In the genomic region with DNA sequence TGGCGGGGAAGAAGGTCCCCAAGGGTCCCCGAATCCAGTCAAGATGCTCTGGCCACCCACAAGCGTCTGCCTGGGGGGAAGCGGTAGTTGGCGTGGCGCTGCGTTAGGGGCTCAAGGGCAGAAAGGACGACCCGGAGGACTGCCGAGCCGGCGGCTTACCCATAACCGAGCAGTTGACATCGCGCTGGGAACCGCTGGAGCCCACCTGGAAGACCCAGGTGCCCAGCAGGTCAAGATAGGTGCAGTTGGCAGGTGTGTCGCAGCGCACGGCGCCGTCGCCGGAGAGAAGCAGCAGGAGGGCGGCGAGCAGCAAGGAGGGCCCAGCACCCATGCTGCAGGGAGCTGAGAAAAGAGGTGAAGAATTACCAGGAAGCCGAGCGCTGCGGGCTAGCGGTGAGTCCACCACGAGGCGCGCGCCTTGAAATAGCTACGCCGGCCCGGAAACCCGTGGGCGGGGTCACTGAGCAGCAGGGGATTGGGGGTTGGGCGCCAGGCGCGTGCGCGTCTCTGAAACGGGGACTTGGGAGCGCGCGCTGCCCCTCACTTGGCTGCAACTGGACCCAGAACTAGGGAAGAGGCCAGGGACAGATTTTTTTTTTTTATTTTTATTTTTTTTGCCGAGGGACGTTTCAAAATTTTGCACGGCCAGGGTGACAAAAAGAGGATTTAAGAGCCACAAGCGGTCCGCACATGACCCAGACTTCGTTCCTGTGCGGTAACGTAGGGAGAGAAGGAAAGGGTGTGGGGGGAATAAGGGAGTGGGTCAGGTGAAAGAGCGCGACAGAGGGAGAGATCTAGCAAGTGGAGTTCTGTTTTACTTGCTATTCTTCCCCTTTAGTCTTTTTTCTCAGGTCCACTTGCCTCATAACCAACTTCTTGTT, we compare ENCODE assay signal across 8 cellular contexts. TPM values are rescaled to one million over a fixed set of nuclear protein-coding genes. Genes with fewer than 3 reads are reported as not detected.
DNase-seq lines count a peak whose midpoint lies in the region; ATAC-seq and TF ChIP-seq lines count a peak whose summit lies in the region.

Gene CTSC (minus strand): TSS at position 395 of the 881 bp plus-strand sequence. CDS start 64 bp downstream, at position 331.

- no peak for TF ChIP-seq CTCF in AG04449 (IDR thresholded peaks at IDR 0.05; ENCODE audit: insufficient read depth, low read length, missing control alignments)
- no peak for TF ChIP-seq CTCF in kidney epithelial cell (IDR thresholded peaks at IDR 0.05; ENCODE audit: insufficient read depth, low read length, poor library complexity, severe bottlenecking)

- H3K36me3 ChIP-seq in kidney epithelial cell (ENCODE audit: control insufficient read depth, insufficient read depth, low read length) = no peaks in the 10 kb centered on the region

- H3K36me3 Mint-ChIP-seq in central memory CD8-positive, alpha-beta T cell (ENCODE audit: insufficient read depth) = peaks cover 32% of the 10 kb centered on the region

- no peak for DNase-seq in AG04449 (ENCODE audit: low read depth, low spot score)
- peak; percentile 67 for DNase-seq in NCI-H345 (lab: John Stamatoyannopoulos, UW)
- DNase-seq in activated CD4-positive, CD25-positive, alpha-beta regulatory T cell treated with anti-CD3 and anti-CD28 coated beads, Interleukin-2, amount 50 U/mL, for 16 hours (ENCODE audit: low read depth, low spot score) = peak; percentile 83
- peak; percentile 86 to 89 for DNase-seq in central memory CD8-positive, alpha-beta T cell (ENCODE audit: low spot score in 2 of 2)
- DNase-seq in kidney epithelial cell (ENCODE audit: low read depth) = peak; percentile 61
- peak; percentile 89 to 92 for DNase-seq in stimulated activated CD4-positive, alpha-beta T cell treated with anti-CD3 and anti-CD28 coated beads, Interleukin-15, amount 100 ng/mL, for 48 hours (ENCODE audit: low read depth in 2 of 2)

- H3K9me3 Mint-ChIP-seq in central memory CD8-positive, alpha-beta T cell = no peaks in the 10 kb centered on the region

- H3K4me3 Mint-ChIP-seq in central memory CD8-positive, alpha-beta T cell = peak within 1 kb of the TSS; percentile 97

- H3K27me3 ChIP-seq in kidney epithelial cell (ENCODE audit: control insufficient read depth, insufficient read depth, low read length) = no peaks in the 10 kb centered on the region

- H3K27me3 Mint-ChIP-seq in central memory CD8-positive, alpha-beta T cell = no peaks in the 10 kb centered on the region

- H3K4me3 ChIP-seq in AG04449 (ENCODE audit: low read depth, low read length) = peak within 1 kb of the TSS; percentile 84
- peak within 1 kb of the TSS; percentile 64 for H3K4me3 ChIP-seq in kidney epithelial cell (ENCODE audit: low read depth, low read length)

- H3K4me1 Mint-ChIP-seq in central memory CD8-positive, alpha-beta T cell = peaks cover 60% of the 10 kb centered on the region

- POLR2A ChIA-PET in AG04449 (lab: Yijun Ruan, JAX) = no interaction called here

- ATAC-seq in GM18907 (IDR thresholded peaks at IDR 0.05; ENCODE audit: unreplicated experiment) (peak; percentile 91), HG03135 (IDR thresholded peaks at IDR 0.05; ENCODE audit: unreplicated experiment) (peak; percentile 91)
- peak; percentile 87 for ATAC-seq in central memory CD8-positive, alpha-beta T cell (replicated peaks; ENCODE audit: extremely low read depth, poor library complexity, severe bottlenecking)

- peak within 1 kb of the TSS; percentile 98 for H3K27ac Mint-ChIP-seq in central memory CD8-positive, alpha-beta T cell (ENCODE audit: low read depth)

- CTCF ChIA-PET in AG04449 (lab: Yijun Ruan, JAX) = interaction anchor here (0.9 to 2.0 kb wide), 2 partner anchors 190 to 205 kb away, joined by 3 to 5 read pairs; no protein-coding TSS in a partner anchor

RNA-seq across cellular contexts. Expression of gene CTSC, which starts in this region (rescaled TPM):
- total RNA-seq in kidney epithelial cell = 84.8 and 109 TPM in 2 replicates
